10 cellular contexts compared by ENCODE assay signal in the genomic region with DNA sequence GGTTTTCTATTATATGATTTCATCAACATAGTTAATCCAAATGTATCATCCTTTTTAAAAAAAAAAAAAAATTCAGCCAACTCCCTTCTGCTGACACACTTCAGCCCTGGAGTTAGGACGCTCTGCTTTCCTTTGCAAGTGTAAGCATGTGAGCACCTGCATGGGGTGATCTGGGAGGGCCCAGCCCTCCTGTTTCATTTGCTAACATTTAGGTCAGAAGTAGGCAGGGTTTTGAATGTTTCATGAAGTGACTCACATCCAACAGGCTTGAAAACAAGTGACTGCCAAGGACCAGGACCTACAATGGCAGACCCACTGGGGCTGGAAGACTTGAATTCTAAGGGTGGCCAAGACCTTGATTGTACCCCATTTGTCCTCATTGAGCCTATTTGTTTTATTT.
DNase-seq lines count a peak whose midpoint lies in the region; ATAC-seq, FAIRE-seq and TF ChIP-seq lines count a peak whose summit lies in the region.
"Had no signal": no experiment of that assay in that cellular context is flagged by ENCODE, and none has a peak within 500 bp of the region (broad histone marks: within the 10 kb centered on the region; RNA-seq: fewer than 3 reads in every experiment).

No MANE protein-coding gene starts in this region.

- intact Hi-C loops in activated T-helper 2 cell treated with anti-CD3 and anti-CD28 coated beads, Interferon-gamma antibody, Interleukin-2, Interleukin-4, amounts not matched to agents 10 μg/mL and 5 μg/mL and 100 μg/mL, durations not matched to agents 14 hours and 24 hours and 36 hours (cut with micrococcal nuclease): loop anchor here (10.0 kb wide), 2 partner anchors 622 to 1382 kb away; a partner anchor contains a TSS

- TF ChIP-seq CTCF in suprapubic skin (IDR thresholded peaks at IDR 0.05): no peak

- H3K4me1 ChIP-seq in suprapubic skin: peaks cover 43% of the 10 kb centered on the region

- no peaks in the 10 kb centered on the region for H3K9me3 Mint-ChIP-seq in activated T-helper 2 cell treated with anti-CD3 and anti-CD28 coated beads, Interferon-gamma antibody, Interleukin-2, Interleukin-4, amounts not matched to agents 10 μg/mL and 5 μg/mL and 100 μg/mL, durations not matched to agents 14 hours and 24 hours and 36 hours

- no peak overlapping the region for H3K4me3 ChIP-seq in suprapubic skin
- H3K4me3 ChIP-seq: GM12878 had no signal

- H3K4me3 Mint-ChIP-seq in activated T-helper 2 cell treated with anti-CD3 and anti-CD28 coated beads, Interferon-gamma antibody, Interleukin-2, Interleukin-4, amounts not matched to agents 10 μg/mL and 5 μg/mL and 100 μg/mL, durations not matched to agents 14 hours and 24 hours and 36 hours (ENCODE audit: low read depth): no peak overlapping the region
- H3K4me3 Mint-ChIP-seq: B cell had no signal

- peaks cover 7% of the 10 kb centered on the region for H3K27me3 Mint-ChIP-seq in activated T-helper 2 cell treated with anti-CD3 and anti-CD28 coated beads, Interferon-gamma antibody, Interleukin-2, Interleukin-4, amounts not matched to agents 10 μg/mL and 5 μg/mL and 100 μg/mL, durations not matched to agents 14 hours and 24 hours and 36 hours (ENCODE audit: low read depth)
- H3K27me3 Mint-ChIP-seq: B cell had no signal

- peak; percentile 7 for DNase-seq in activated effector memory CD4-positive, alpha-beta T cell treated with Interleukin-2 at 50 U/mL for 16 hours
- no peak for DNase-seq in activated effector memory CD4-positive, alpha-beta T cell treated with anti-CD3 and anti-CD28 coated beads, Interleukin-2, amount 50 U/mL, for 16 hours
- DNase-seq in activated T-helper 2 cell treated with anti-CD3 and anti-CD28 coated beads, Interferon-gamma antibody, Interleukin-2, Interleukin-4, amounts not matched to agents 10 μg/mL and 5 μg/mL and 100 μg/mL, durations not matched to agents 14 hours and 24 hours and 36 hours (ENCODE audit: low spot score): no peak
- DNase-seq in iPS-NIHi7 (ENCODE audit: extremely low spot score) (peak; percentile 21), suprapubic skin (ENCODE audit: low spot score in 2 of 2) (no peak), GM12891 (ENCODE audit: insufficient read length, low spot score) (no peak)

- H3K36me3 ChIP-seq in suprapubic skin: no peaks in the 10 kb centered on the region

- 33% methylated on average over 1 of the region's 1 CpG for WGBS in suprapubic skin

- H3K27me3 ChIP-seq in suprapubic skin: no peaks in the 10 kb centered on the region

- no peak for TF ChIP-seq EP300 in suprapubic skin (IDR thresholded peaks at IDR 0.05)

- peaks cover 48% of the 10 kb centered on the region for H3K4me1 Mint-ChIP-seq in activated T-helper 2 cell treated with anti-CD3 and anti-CD28 coated beads, Interferon-gamma antibody, Interleukin-2, Interleukin-4, amounts not matched to agents 10 μg/mL and 5 μg/mL and 100 μg/mL, durations not matched to agents 14 hours and 24 hours and 36 hours (ENCODE audit: low read depth)

- H3K36me3 Mint-ChIP-seq in activated T-helper 2 cell treated with anti-CD3 and anti-CD28 coated beads, Interferon-gamma antibody, Interleukin-2, Interleukin-4, amounts not matched to agents 10 μg/mL and 5 μg/mL and 100 μg/mL, durations not matched to agents 14 hours and 24 hours and 36 hours (ENCODE audit: low read depth): no peaks in the 10 kb centered on the region

- ATAC-seq in GM18909 (IDR thresholded peaks at IDR 0.05; ENCODE audit: poor library complexity, unreplicated experiment) (no peak), GM18867 (IDR thresholded peaks at IDR 0.05; ENCODE audit: unreplicated experiment) (no peak)
- ATAC-seq: GM12878 had no signal

- TF ChIP-seq POLR2A in suprapubic skin (IDR thresholded peaks at IDR 0.05) (no peak), GM12891 (IDR thresholded peaks at IDR 0.05; ENCODE audit: low read depth, low read length) (no peak)

- peak overlapping the region; percentile 91 for H3K27ac ChIP-seq in suprapubic skin

- peak overlapping the region; percentile 24 for H3K27ac Mint-ChIP-seq in activated T-helper 2 cell treated with anti-CD3 and anti-CD28 coated beads, Interferon-gamma antibody, Interleukin-2, Interleukin-4, amounts not matched to agents 10 μg/mL and 5 μg/mL and 100 μg/mL, durations not matched to agents 14 hours and 24 hours and 36 hours
- H3K27ac Mint-ChIP-seq: B cell had no signal

- H3K9me3 ChIP-seq in suprapubic skin: no peaks in the 10 kb centered on the region

- FAIRE-seq in GM12891 (lab: Jason Lieb, UNC): no peak
- FAIRE-seq: GM12878 had no signal

TF ChIP-seq in GM12891, 5 proteins besides CTCF, POLR2A, EP300 and RAD21:
- TF ChIP-seq TAF1 (IDR thresholded peaks at IDR 0.05; ENCODE audit: low read depth, low read length) (no peak), PAX5 (IDR thresholded peaks at IDR 0.05; ENCODE audit: insufficient read depth, low read length, severe bottlenecking) (no peak), POLR2AphosphoS5 (IDR thresholded peaks at IDR 0.05; ENCODE audit: low read depth, low read length) (no peak), POU2F2 (IDR thresholded peaks at IDR 0.05; ENCODE audit: low read depth, low read length) (no peak), SPI1 (IDR thresholded peaks at IDR 0.05; ENCODE audit: low read depth, low read length) (no peak)
TF ChIP-seq in GM12891: peak in this region for 0.

Comparison
In these comparisons a context has a peak if more than half of its experiments do, and no peak if none do; other contexts are left out.
1. DNase-seq: peak in activated effector memory CD4-positive, alpha-beta T cell treated with Interleukin-2 at 50 U/mL for 16 hours (single experiment) and iPS-NIHi7 (single experiment); none in activated effector memory CD4-positive, alpha-beta T cell treated with anti-CD3 and anti-CD28 coated beads, Interleukin-2, amount 50 U/mL, for 16 hours (single experiment), activated T-helper 2 cell treated with anti-CD3 and anti-CD28 coated beads, Interferon-gamma antibody, Interleukin-2, Interleukin-4, amounts not matched to agents 10 μg/mL and 5 μg/mL and 100 μg/mL, durations not matched to agents 14 hours and 24 hours and 36 hours (single experiment), suprapubic skin (0 of 2) and GM12891 (single experiment).